Comparison of ENCODE assay signal across 1 cellular context in the genomic region with DNA sequence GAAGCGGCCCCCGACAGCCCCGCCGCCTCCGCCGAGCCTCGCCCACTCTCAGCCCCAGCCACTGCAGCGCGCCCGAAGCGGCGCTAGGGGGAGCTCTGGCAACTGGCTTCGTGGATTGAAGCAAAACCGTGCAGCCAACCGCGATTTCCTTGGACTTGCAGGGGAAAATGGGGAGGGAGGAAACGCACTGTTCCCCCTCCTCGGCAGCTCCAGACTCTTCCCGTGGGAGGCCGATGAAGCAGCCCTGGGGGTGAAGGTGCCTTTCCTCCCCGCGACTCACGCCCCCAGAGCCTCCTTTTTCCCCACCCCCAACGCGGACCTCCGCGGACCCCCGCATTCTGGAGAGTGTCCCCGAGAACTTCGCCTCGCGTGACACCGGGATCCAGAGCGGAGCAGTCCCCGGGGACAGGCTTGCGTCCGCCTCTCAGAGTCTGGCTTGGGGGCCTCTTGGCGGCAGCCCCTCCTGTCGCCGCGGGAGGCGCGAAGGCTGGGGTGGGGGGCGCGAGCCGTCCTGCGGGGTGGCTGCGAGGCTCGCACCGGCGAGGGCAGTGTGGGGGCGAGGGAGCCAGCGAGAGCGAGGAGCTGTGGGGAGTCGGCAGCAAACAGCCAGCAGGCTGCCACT.
TF ChIP-seq lines count a peak whose summit lies in the region.

No MANE protein-coding gene starts in this region.

TF ChIP-seq in GM23338, 12 proteins besides CTCF, POLR2A, EP300 and RAD21 (continued from another document):
- TF ChIP-seq, protein P1, sequence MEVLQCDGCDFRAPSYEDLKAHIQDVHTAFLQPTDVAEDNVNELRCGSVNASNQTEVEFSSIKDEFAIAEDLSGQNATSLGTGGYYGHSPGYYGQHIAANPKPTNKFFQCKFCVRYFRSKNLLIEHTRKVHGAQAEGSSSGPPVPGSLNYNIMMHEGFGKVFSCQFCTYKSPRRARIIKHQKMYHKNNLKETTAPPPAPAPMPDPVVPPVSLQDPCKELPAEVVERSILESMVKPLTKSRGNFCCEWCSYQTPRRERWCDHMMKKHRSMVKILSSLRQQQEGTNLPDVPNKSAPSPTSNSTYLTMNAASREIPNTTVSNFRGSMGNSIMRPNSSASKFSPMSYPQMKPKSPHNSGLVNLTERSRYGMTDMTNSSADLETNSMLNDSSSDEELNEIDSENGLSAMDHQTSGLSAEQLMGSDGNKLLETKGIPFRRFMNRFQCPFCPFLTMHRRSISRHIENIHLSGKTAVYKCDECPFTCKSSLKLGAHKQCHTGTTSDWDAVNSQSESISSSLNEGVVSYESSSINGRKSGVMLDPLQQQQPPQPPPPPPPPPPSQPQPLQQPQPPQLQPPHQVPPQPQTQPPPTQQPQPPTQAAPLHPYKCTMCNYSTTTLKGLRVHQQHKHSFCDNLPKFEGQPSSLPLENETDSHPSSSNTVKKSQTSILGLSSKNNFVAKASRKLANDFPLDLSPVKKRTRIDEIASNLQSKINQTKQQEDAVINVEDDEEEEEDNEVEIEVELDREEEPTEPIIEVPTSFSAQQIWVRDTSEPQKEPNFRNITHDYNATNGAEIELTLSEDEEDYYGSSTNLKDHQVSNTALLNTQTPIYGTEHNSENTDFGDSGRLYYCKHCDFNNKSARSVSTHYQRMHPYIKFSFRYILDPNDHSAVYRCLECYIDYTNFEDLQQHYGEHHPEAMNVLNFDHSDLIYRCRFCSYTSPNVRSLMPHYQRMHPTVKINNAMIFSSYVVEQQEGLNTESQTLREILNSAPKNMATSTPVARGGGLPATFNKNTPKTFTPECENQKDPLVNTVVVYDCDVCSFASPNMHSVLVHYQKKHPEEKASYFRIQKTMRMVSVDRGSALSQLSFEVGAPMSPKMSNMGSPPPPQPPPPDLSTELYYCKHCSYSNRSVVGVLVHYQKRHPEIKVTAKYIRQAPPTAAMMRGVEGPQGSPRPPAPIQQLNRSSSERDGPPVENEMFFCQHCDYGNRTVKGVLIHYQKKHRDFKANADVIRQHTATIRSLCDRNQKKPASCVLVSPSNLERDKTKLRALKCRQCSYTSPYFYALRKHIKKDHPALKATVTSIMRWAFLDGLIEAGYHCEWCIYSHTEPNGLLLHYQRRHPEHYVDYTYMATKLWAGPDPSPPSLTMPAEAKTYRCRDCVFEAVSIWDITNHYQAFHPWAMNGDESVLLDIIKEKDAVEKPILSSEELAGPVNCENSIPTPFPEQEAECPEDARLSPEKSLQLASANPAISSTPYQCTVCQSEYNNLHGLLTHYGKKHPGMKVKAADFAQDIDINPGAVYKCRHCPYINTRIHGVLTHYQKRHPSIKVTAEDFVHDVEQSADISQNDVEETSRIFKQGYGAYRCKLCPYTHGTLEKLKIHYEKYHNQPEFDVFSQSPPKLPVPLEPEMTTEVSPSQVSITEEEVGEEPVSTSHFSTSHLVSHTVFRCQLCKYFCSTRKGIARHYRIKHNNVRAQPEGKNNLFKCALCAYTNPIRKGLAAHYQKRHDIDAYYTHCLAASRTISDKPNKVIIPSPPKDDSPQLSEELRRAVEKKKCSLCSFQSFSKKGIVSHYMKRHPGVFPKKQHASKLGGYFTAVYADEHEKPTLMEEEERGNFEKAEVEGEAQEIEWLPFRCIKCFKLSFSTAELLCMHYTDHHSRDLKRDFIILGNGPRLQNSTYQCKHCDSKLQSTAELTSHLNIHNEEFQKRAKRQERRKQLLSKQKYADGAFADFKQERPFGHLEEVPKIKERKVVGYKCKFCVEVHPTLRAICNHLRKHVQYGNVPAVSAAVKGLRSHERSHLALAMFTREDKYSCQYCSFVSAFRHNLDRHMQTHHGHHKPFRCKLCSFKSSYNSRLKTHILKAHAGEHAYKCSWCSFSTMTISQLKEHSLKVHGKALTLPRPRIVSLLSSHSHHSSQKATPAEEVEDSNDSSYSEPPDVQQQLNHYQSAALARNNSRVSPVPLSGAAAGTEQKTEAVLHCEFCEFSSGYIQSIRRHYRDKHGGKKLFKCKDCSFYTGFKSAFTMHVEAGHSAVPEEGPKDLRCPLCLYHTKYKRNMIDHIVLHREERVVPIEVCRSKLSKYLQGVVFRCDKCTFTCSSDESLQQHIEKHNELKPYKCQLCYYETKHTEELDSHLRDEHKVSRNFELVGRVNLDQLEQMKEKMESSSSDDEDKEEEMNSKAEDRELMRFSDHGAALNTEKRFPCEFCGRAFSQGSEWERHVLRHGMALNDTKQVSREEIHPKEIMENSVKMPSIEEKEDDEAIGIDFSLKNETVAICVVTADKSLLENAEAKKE (CRISPR knock-in tag; IDR thresholded peaks at IDR 0.05) = no peak
- no peak for TF ChIP-seq ZNF331 (CRISPR knock-in tag; IDR thresholded peaks at IDR 0.05; ENCODE audit: low read depth)
- TF ChIP-seq, protein P2, sequence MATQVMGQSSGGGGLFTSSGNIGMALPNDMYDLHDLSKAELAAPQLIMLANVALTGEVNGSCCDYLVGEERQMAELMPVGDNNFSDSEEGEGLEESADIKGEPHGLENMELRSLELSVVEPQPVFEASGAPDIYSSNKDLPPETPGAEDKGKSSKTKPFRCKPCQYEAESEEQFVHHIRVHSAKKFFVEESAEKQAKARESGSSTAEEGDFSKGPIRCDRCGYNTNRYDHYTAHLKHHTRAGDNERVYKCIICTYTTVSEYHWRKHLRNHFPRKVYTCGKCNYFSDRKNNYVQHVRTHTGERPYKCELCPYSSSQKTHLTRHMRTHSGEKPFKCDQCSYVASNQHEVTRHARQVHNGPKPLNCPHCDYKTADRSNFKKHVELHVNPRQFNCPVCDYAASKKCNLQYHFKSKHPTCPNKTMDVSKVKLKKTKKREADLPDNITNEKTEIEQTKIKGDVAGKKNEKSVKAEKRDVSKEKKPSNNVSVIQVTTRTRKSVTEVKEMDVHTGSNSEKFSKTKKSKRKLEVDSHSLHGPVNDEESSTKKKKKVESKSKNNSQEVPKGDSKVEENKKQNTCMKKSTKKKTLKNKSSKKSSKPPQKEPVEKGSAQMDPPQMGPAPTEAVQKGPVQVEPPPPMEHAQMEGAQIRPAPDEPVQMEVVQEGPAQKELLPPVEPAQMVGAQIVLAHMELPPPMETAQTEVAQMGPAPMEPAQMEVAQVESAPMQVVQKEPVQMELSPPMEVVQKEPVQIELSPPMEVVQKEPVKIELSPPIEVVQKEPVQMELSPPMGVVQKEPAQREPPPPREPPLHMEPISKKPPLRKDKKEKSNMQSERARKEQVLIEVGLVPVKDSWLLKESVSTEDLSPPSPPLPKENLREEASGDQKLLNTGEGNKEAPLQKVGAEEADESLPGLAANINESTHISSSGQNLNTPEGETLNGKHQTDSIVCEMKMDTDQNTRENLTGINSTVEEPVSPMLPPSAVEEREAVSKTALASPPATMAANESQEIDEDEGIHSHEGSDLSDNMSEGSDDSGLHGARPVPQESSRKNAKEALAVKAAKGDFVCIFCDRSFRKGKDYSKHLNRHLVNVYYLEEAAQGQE (IDR thresholded peaks at IDR 0.05; ENCODE audit: unreplicated experiment) = no peak
- no peak for TF ChIP-seq NANOG (IDR thresholded peaks at IDR 0.05; ENCODE audit: borderline replicate concordance)
